Comparison of ENCODE assay signal across 11 cellular contexts in the genomic region with DNA sequence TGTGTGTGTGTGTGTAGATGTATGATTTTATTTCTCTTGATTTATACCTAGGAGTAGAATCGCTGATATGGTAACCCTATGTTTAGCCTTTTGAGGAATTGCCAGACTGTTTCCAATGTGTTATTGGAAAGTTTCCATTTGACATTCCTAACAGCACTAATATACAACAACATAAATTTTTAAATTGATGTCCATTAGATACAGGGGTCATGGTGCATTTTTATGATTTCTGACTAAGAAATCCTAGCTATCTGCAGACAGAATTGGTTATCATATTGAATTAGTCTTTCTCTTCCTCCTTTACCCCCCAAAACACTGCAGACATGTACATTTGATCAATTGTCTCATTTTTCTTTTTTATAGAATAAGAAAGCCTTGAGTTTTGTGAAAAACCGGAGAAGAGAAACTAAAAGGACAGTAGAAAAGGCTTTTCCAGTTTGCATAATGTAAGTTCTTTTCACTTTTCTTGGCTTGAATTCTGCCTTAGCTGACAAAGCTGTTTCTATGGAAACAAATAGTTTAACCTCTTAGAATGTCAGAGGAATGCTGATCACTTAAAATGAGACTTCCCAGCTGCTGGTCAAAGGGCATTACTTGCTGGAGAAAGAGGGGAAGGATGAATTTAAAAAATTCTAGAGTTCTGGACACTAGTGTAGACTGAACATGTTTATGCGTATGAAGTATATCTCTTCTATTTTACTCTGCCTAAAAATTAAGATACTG. TPM values are rescaled to one million over a fixed set of nuclear protein-coding genes. Genes with fewer than 3 reads are reported as not detected.
A peak's percentile ranks its signal among the peaks of the same experiment; 100 is the strongest.
DNase-seq lines count a peak whose midpoint lies in the region; ATAC-seq and TF ChIP-seq lines count a peak whose summit lies in the region.
"Had no signal": no experiment of that assay in that cellular context is flagged by ENCODE, and none has a peak within 500 bp of the region (broad histone marks: within the 10 kb centered on the region; RNA-seq: fewer than 3 reads in every experiment).

No MANE protein-coding gene starts in this region.

- ATAC-seq in omental fat pad (ENCODE audit: low FRiP score) (peak; percentile 38), GM18498 (IDR thresholded peaks at IDR 0.05; ENCODE audit: unreplicated experiment) (no peak), mucosa of descending colon (no peak)
- ATAC-seq: stimulated activated memory B cell treated with anti-CD40 and anti-IgM and Interleukin-4, amounts not matched to agents 10 μg/mL and 1 μg/mL and 100 μg/mL, for 72 hours had no signal

- H3K4me3 ChIP-seq in AG09309 (ENCODE audit: control insufficient read depth, low read depth, low read length) (no peak overlapping the region), WI38 (ENCODE audit: low read depth, low read length) (peak overlapping the region; percentile 39), cardiac muscle cell (no peak overlapping the region), mucosa of descending colon (no peak overlapping the region)

- H3K27me3 ChIP-seq in cardiac muscle cell = no peaks in the 10 kb centered on the region

- H3K36me3 ChIP-seq in cardiac muscle cell (no peaks in the 10 kb centered on the region), mucosa of descending colon (ENCODE audit: low read depth) (no peaks in the 10 kb centered on the region)

- H3K4me1 ChIP-seq in cardiac muscle cell (ENCODE audit: low read depth) = peaks cover 30% of the 10 kb centered on the region
- H3K4me1 ChIP-seq in mucosa of descending colon (ENCODE audit: low read depth) = no peaks in the 10 kb centered on the region

- peak; percentile 40 for DNase-seq in AG09309 (ENCODE audit: low read depth)
- peak; percentile 59 to 88 for DNase-seq in cardiac muscle cell (ENCODE audit: low read depth in 1 of 2, low spot score in 1 of 2)
- DNase-seq in omental fat pad (ENCODE audit: low spot score) = no peak
- DNase-seq in GM20000 (ENCODE audit: low spot score) = no peak
- no peak for DNase-seq in UCSD-AML1 (lab: John Stamatoyannopoulos, UW; ENCODE audit: unreplicated experiment)
- no peak for DNase-seq in mucosa of descending colon
- DNase-seq: activated naive CD4-positive, alpha-beta T cell treated with anti-CD3 and anti-CD28 coated beads, Interleukin-2, amount 50 U/mL, for 16 hours; naive B cell had no signal

- H3K9me3 ChIP-seq in cardiac muscle cell (ENCODE audit: low read depth) = no peaks in the 10 kb centered on the region
- H3K9me3 ChIP-seq in mucosa of descending colon = no peaks in the 10 kb centered on the region

- TF ChIP-seq CTCF in AG09309 (IDR thresholded peaks at IDR 0.05; ENCODE audit: control insufficient read depth, insufficient read depth, low read depth, low read length, missing control alignments) = no peak
- TF ChIP-seq CTCF in WI38 (IDR thresholded peaks at IDR 0.05; ENCODE audit: low read depth, low read length) = no peak
- no peak for TF ChIP-seq CTCF in cardiac muscle cell (IDR thresholded peaks at IDR 0.05; ENCODE audit: low read depth, low read length)
- no peak for TF ChIP-seq CTCF in omental fat pad (IDR thresholded peaks at IDR 0.05)
- TF ChIP-seq CTCF in GM20000 (IDR thresholded peaks at IDR 0.05; ENCODE audit: extremely low read depth, missing control alignments) = no peak
- TF ChIP-seq CTCF in mucosa of descending colon (IDR thresholded peaks at IDR 0.05) = no peak

- H3K27ac ChIP-seq in cardiac muscle cell = peak overlapping the region; percentile 97

- intact Hi-C loops in mucosa of descending colon (cut with DNase I, micrococcal nuclease) = no loop called here

RNA-seq across cellular contexts. Expression of gene PALS1, which starts 28.3 kb away (rescaled TPM):
- total RNA-seq in cardiac muscle cell (31.8 and 36.6 TPM in 2 replicates), omental fat pad (10 to 100 TPM; 14.9 to 18.2 (median 15.3) TPM), mucosa of descending colon (10 to 100 TPM; 37.0 to 55.2 (median 44.3) TPM)
- 11.7 and 13.7 TPM in 2 replicates for polyA plus RNA-seq in cardiac muscle cell

Comparison
In these comparisons a context has a peak if more than half of its experiments do, and no peak if none do; other contexts are left out.
1. DNase-seq: peak in AG09309 (single experiment) and cardiac muscle cell (2 of 2); none in omental fat pad (single experiment), GM20000 (single experiment), UCSD-AML1 (single experiment) and mucosa of descending colon (0 of 3).